28 cellular contexts compared by ENCODE assay signal in genomic region chr10:51527806-51528205, GRCh38.
DNase-seq lines count a peak whose midpoint lies in the region; ATAC-seq and TF ChIP-seq lines count a peak whose summit lies in the region.
"Had no signal": no experiment of that assay in that cellular context is flagged by ENCODE, and none has a peak within 500 bp of the region (broad histone marks: within the 10 kb centered on the region; RNA-seq: fewer than 3 reads in every experiment).

No MANE protein-coding gene starts in this region.

- ATAC-seq in gastrocnemius medialis, result no peak
- ATAC-seq in HG02798 (IDR thresholded peaks at IDR 0.05; ENCODE audit: poor library complexity, unreplicated experiment), result no peak
- no peak for ATAC-seq in naive thymus-derived CD8-positive, alpha-beta T cell
- ATAC-seq: activated CD8-positive, alpha-beta memory T cell treated with anti-CD3 and anti-CD28 coated beads, Interleukin-2, amount 10 ng/mL, durations not matched to agents 7 days and 5 days; activated T-cell treated with anti-CD3 and anti-CD28 coated beads, Interleukin-2, amount 50 U/mL, for 4 hours; CD8-positive, alpha-beta T cell; left lobe of liver had no signal

- H3K36me3 Mint-ChIP-seq in naive thymus-derived CD8-positive, alpha-beta T cell, result no peaks in the 10 kb centered on the region
- H3K36me3 Mint-ChIP-seq: activated CD8-positive, alpha-beta memory T cell treated with anti-CD3 and anti-CD28 coated beads, Interleukin-2, amount 10 ng/mL, durations not matched to agents 7 days and 5 days; CD8-positive, alpha-beta T cell; naive B cell had no signal

- no peak overlapping the region for H3K27ac Mint-ChIP-seq in naive thymus-derived CD8-positive, alpha-beta T cell
- H3K27ac Mint-ChIP-seq: activated CD8-positive, alpha-beta memory T cell treated with anti-CD3 and anti-CD28 coated beads, Interleukin-2, amount 10 ng/mL, durations not matched to agents 7 days and 5 days; CD8-positive, alpha-beta T cell; endodermal cell; naive B cell; T-helper 1 cell treated with Interleukin-12 subunit alpha and Interleukin-12 subunit beta and Interleukin-4 antibody, amounts not matched to agents 30 μg/mL and 1 μg/mL, for 36 hours had no signal

- no peak overlapping the region for H3K4me3 Mint-ChIP-seq in naive thymus-derived CD8-positive, alpha-beta T cell
- H3K4me3 Mint-ChIP-seq: activated CD8-positive, alpha-beta memory T cell treated with anti-CD3 and anti-CD28 coated beads, Interleukin-2, amount 10 ng/mL, durations not matched to agents 7 days and 5 days; activated T-cell treated with anti-CD3 and anti-CD28 coated beads, Interleukin-2, amount 50 U/mL, for 4 hours; CD8-positive, alpha-beta T cell; endodermal cell; naive B cell; T-helper 1 cell treated with Interleukin-12 subunit alpha and Interleukin-12 subunit beta and Interleukin-4 antibody, amounts not matched to agents 30 μg/mL and 1 μg/mL, for 36 hours had no signal

- H3K27me3 Mint-ChIP-seq in naive thymus-derived CD8-positive, alpha-beta T cell, result peaks cover 0 to 7% (median 0%) of the 10 kb centered on the region in 5 donors
- H3K27me3 Mint-ChIP-seq: naive B cell had no signal

- H3K36me3 ChIP-seq in HEK293 (ENCODE audit: control insufficient read depth in 2 of 2, insufficient read depth in 1 of 2, low read length in 2 of 2) (no peaks in the 10 kb centered on the region), mesodermal cell (ENCODE audit: control insufficient read depth, insufficient read depth, low read length) (no peaks in the 10 kb centered on the region), gastrocnemius medialis (no peaks in the 10 kb centered on the region)
- H3K36me3 ChIP-seq: esophagus squamous epithelium, MG63, suprapubic skin had no signal

- 92% methylated on average over 2 of the region's 5 CpGs; no CpG with 5 or more reads in 1 of the 2 experiments for WGBS in mesodermal cell (ENCODE audit: insufficient coverage in 2 of 2), 2 experiments

- H3K4me1 ChIP-seq in HEK293 (ENCODE audit: control insufficient read depth, insufficient read depth, low read length), result peaks cover 3% of the 10 kb centered on the region; the same call in 1 of the 2 replicates
- peaks cover 5% of the 10 kb centered on the region for H3K4me1 ChIP-seq in mesodermal cell (ENCODE audit: control insufficient read depth, insufficient read depth, low read length, poor library complexity, severe bottlenecking)
- H3K4me1 ChIP-seq in gastrocnemius medialis, result peaks cover 6 to 29% of the 10 kb centered on the region in 2 donors
- H3K4me1 ChIP-seq: esophagus squamous epithelium, suprapubic skin had no signal

- no peaks in the 10 kb centered on the region for H3K9me3 Mint-ChIP-seq in naive thymus-derived CD8-positive, alpha-beta T cell
- H3K9me3 Mint-ChIP-seq: activated T-cell treated with anti-CD3 and anti-CD28 coated beads, Interleukin-2, amount 50 U/mL, for 4 hours; CD8-positive, alpha-beta T cell; endodermal cell; T-helper 1 cell treated with Interleukin-12 subunit alpha and Interleukin-12 subunit beta and Interleukin-4 antibody, amounts not matched to agents 30 μg/mL and 1 μg/mL, for 36 hours had no signal

- CTCF ChIA-PET in HEK293 (lab: Yijun Ruan, JAX), result interaction anchor here (0.7 kb wide), 1 partner anchor 1610 kb away, joined by 3 read pairs; no protein-coding TSS in a partner anchor

- H3K4me3 ChIP-seq in HEK293 (ENCODE audit: low read depth, low read length) (no peak overlapping the region), choroid plexus epithelial cell (ENCODE audit: low read depth, low read length) (no peak overlapping the region), mesodermal cell (ENCODE audit: extremely low read depth, insufficient read depth, low read length, poor library complexity, severe bottlenecking) (no peak overlapping the region), gastrocnemius medialis (peak overlapping the region in 3 of 4 donors; percentile 10 to 37 (median 26))
- H3K4me3 ChIP-seq: esophagus squamous epithelium, GM23248, MG63, suprapubic skin had no signal

- DNase-seq in choroid plexus epithelial cell (ENCODE audit: low read depth) (peak; percentile 15), gastrocnemius medialis (no peak), NCI-H82 treated with DMSO at 0.1 percent for 48 hours (lab: John Stamatoyannopoulos, UW; ENCODE audit: unreplicated experiment) (no peak)
- no peak for DNase-seq in naive thymus-derived CD8-positive, alpha-beta T cell
- DNase-seq: activated CD8-positive, alpha-beta memory T cell treated with anti-CD3 and anti-CD28 coated beads, Interleukin-2, amount 10 ng/mL, durations not matched to agents 7 days and 5 days; activated gamma-delta T cell treated with Interleukin-2 at 50 U/mL for 16 hours; activated T-cell treated with anti-CD3 and anti-CD28 coated beads, Interleukin-2, amount 50 U/mL, for 4 hours; CD8-positive, alpha-beta T cell; dermis blood vessel endothelial cell; endodermal cell; esophagus squamous epithelium; GM23248; KG1; MG63; naive B cell; NCI-H1105; NCI-H2029; NCI-H524 treated with DMSO at 0.1 percent for 48 hours; OCI-M1; SK-N-SH; small intestine; stimulated activated naive CD4-positive, alpha-beta T cell had no signal

- POLR2A ChIA-PET in HEK293 (lab: Yijun Ruan, JAX), result no interaction called here
- POLR2A ChIA-PET in naive thymus-derived CD8-positive, alpha-beta T cell (lab: Charles Lee), result no interaction called here

- in situ Hi-C loops in gastrocnemius medialis (cut with MboI; ENCODE audit: low sequenced_read_pairs in 4 of 4), result no loop called here

- TF ChIP-seq CTCF in HEK293 (tag by site-specific recombination; IDR thresholded peaks at IDR 0.05), result no peak
- TF ChIP-seq CTCF in choroid plexus epithelial cell (conservative IDR thresholded peaks at IDR 0.05; ENCODE audit: low read depth, low read length), result no peak
- no peak for TF ChIP-seq CTCF in gastrocnemius medialis (IDR thresholded peaks at IDR 0.05 in 4 of 5, conservative IDR thresholded peaks at IDR 0.05 in 1 of 5)

- no peak for TF ChIP-seq POLR2A in gastrocnemius medialis (IDR thresholded peaks at IDR 0.05)

- no peaks in the 10 kb centered on the region for H3K27me3 ChIP-seq in gastrocnemius medialis
- H3K27me3 ChIP-seq: esophagus squamous epithelium, MG63, suprapubic skin had no signal

- no peaks in the 10 kb centered on the region for H3K4me1 Mint-ChIP-seq in naive thymus-derived CD8-positive, alpha-beta T cell
- H3K4me1 Mint-ChIP-seq: activated CD8-positive, alpha-beta memory T cell treated with anti-CD3 and anti-CD28 coated beads, Interleukin-2, amount 10 ng/mL, durations not matched to agents 7 days and 5 days; naive B cell had no signal

- intact Hi-C loops in gastrocnemius medialis (cut with DNase I; ENCODE audit: low total_unique reads), result no loop called here

- no peaks in the 10 kb centered on the region for H3K9me3 ChIP-seq in HEK293 (ENCODE audit: control insufficient read depth, insufficient read depth, low read depth, low read length)
- H3K9me3 ChIP-seq in mesodermal cell (ENCODE audit: control insufficient read depth, low read length), result no peaks in the 10 kb centered on the region
- H3K9me3 ChIP-seq in gastrocnemius medialis, result no peaks in the 10 kb centered on the region
- H3K9me3 ChIP-seq: esophagus squamous epithelium, MG63, SK-N-SH, suprapubic skin had no signal

- H3K27ac ChIP-seq in HEK293 (ENCODE audit: extremely low read depth, low read depth, low read length) (no peak overlapping the region), mesodermal cell (ENCODE audit: low read depth, low read length, severe bottlenecking) (peak overlapping the region; percentile 68), gastrocnemius medialis (peak overlapping the region in 1 of 4 donors; percentile 49)
- H3K27ac ChIP-seq: esophagus squamous epithelium, GM23248, suprapubic skin had no signal

TF ChIP-seq in HEK293, 187 proteins besides CTCF, POLR2A, EP300 and RAD21:
- TF ChIP-seq ZNF561 (tag by site-specific recombination; IDR thresholded peaks at IDR 0.05; ENCODE audit: borderline replicate concordance) (peak; percentile 43; the same call in 1 of the 2 replicates), ZNF580 (tag by site-specific recombination; IDR thresholded peaks at IDR 0.05) (peak; percentile 59; the same call in 1 of the 2 replicates), ZNF140 (tag by site-specific recombination; IDR thresholded peaks at IDR 0.05) (no peak), ZNF843 (tag by site-specific recombination; IDR thresholded peaks at IDR 0.05) (peak; percentile 67; the same call in 1 of the 2 replicates), KLF8 (tag by site-specific recombination; IDR thresholded peaks at IDR 0.05) (no peak), OSR2 (tag by site-specific recombination; IDR thresholded peaks at IDR 0.05) (peak; percentile 71; the same call in 1 of the 2 replicates), TCF7L2 (IDR thresholded peaks at IDR 0.05; ENCODE audit: borderline replicate concordance, low read depth, low read length) (peak; percentile 96), PRDM6 (tag by site-specific recombination; IDR thresholded peaks at IDR 0.05) (peak; percentile 75), FEZF1 (tag by site-specific recombination; IDR thresholded peaks at IDR 0.05) (0 out of 2 replicates have a peak, but pooled peaks have one; percentile 6)

Comparison
In these comparisons a context has a peak if more than half of its experiments do, and no peak if none do; other contexts are left out.
1. H3K4me3 ChIP-seq: peak in gastrocnemius medialis (3 of 4); none in HEK293 (single experiment), choroid plexus epithelial cell (single experiment) and mesodermal cell (single experiment).